8 cellular contexts compared by ENCODE assay signal in genomic region chr1:7771673-7772299, GRCh38. TPM values are rescaled to one million over a fixed set of nuclear protein-coding genes. Genes with fewer than 3 reads are reported as not detected.
DNase-seq lines count a peak whose midpoint lies in the region; ATAC-seq and TF ChIP-seq lines count a peak whose summit lies in the region.

No MANE protein-coding gene starts in this region.

- intact Hi-C loops in CD8-positive, alpha-beta T cell (cut with DNase I, micrococcal nuclease) = loop anchor here (1.0 kb wide), 2 partner anchors 12 to 67 kb away; no protein-coding TSS in a partner anchor
- intact Hi-C loops in testis (cut with DNase I; ENCODE audit: low total_unique reads) = no loop called here

- no peak for TF ChIP-seq POLR2A in testis (IDR thresholded peaks at IDR 0.05)

- H3K4me3 Mint-ChIP-seq in CD8-positive, alpha-beta T cell = peak overlapping the region; percentile 88
- H3K4me3 Mint-ChIP-seq in HFFc6 = peak overlapping the region; percentile 94
- peak overlapping the region; percentile 92 for H3K4me3 Mint-ChIP-seq in activated naive CD8-positive, alpha-beta T cell treated with anti-CD3 and anti-CD28 coated beads, Interleukin-2, amount 10 ng/mL, durations not matched to agents 7 days and 5 days

- H3K36me3 ChIP-seq in CD8-positive, alpha-beta T cell (ENCODE audit: insufficient read depth, low read length) = no peaks in the 10 kb centered on the region
- H3K36me3 ChIP-seq in kidney epithelial cell (ENCODE audit: control insufficient read depth, insufficient read depth, low read length) = no peaks in the 10 kb centered on the region
- no peaks in the 10 kb centered on the region for H3K36me3 ChIP-seq in testis (ENCODE audit: low read depth, missing control alignments)

- no peaks in the 10 kb centered on the region for H3K27me3 Mint-ChIP-seq in CD8-positive, alpha-beta T cell (ENCODE audit: low read depth)
- H3K27me3 Mint-ChIP-seq in HFFc6 (ENCODE audit: insufficient read depth) = peaks cover 2% of the 10 kb centered on the region; the same call in 1 of the 2 replicates
- peaks cover 25% of the 10 kb centered on the region for H3K27me3 Mint-ChIP-seq in activated naive CD8-positive, alpha-beta T cell treated with anti-CD3 and anti-CD28 coated beads, Interleukin-2, amount 10 ng/mL, durations not matched to agents 7 days and 5 days

- H3K27ac Mint-ChIP-seq in CD8-positive, alpha-beta T cell = peak overlapping the region; percentile 86
- H3K27ac Mint-ChIP-seq in HFFc6 = peak overlapping the region; percentile 78
- H3K27ac Mint-ChIP-seq in activated naive CD8-positive, alpha-beta T cell treated with anti-CD3 and anti-CD28 coated beads, Interleukin-2, amount 10 ng/mL, durations not matched to agents 7 days and 5 days = peak overlapping the region; percentile 81

- CTCF ChIA-PET in CD8-positive, alpha-beta T cell (lab: Charles Lee) = interaction anchor here (1.0 to 1.8 kb wide), 3 partner anchors 13 to 104 kb away, joined by 3 to 7 read pairs (median 6); no protein-coding TSS in a partner anchor

- H3K4me1 Mint-ChIP-seq in CD8-positive, alpha-beta T cell (ENCODE audit: low read depth) = peaks cover 44% of the 10 kb centered on the region
- peaks cover 26% of the 10 kb centered on the region for H3K4me1 Mint-ChIP-seq in HFFc6 (ENCODE audit: low read depth)
- H3K4me1 Mint-ChIP-seq in activated naive CD8-positive, alpha-beta T cell treated with anti-CD3 and anti-CD28 coated beads, Interleukin-2, amount 10 ng/mL, durations not matched to agents 7 days and 5 days = peaks cover 25% of the 10 kb centered on the region

- peaks cover 38% of the 10 kb centered on the region for H3K36me3 Mint-ChIP-seq in CD8-positive, alpha-beta T cell
- H3K36me3 Mint-ChIP-seq in HFFc6 (ENCODE audit: low read depth) = peaks cover 23% of the 10 kb centered on the region
- peaks cover 18% of the 10 kb centered on the region for H3K36me3 Mint-ChIP-seq in activated naive CD8-positive, alpha-beta T cell treated with anti-CD3 and anti-CD28 coated beads, Interleukin-2, amount 10 ng/mL, durations not matched to agents 7 days and 5 days

- POLR2A ChIA-PET in CD8-positive, alpha-beta T cell (lab: Charles Lee) = interaction anchor here (1.1 kb wide), 1 partner anchor 12 kb away, joined by 4 read pairs; no protein-coding TSS in a partner anchor
- POLR2A ChIA-PET in activated naive CD8-positive, alpha-beta T cell treated with anti-CD3 and anti-CD28 coated beads, Interleukin-2, amount 10 ng/mL, durations not matched to agents 7 days and 5 days (lab: Charles Lee) = interaction anchor here (1.7 kb wide), 1 partner anchor 10 kb away, joined by 5 read pairs; no protein-coding TSS in a partner anchor

- H3K9me3 Mint-ChIP-seq in CD8-positive, alpha-beta T cell = no peaks in the 10 kb centered on the region
- no peaks in the 10 kb centered on the region for H3K9me3 Mint-ChIP-seq in HFFc6
- no peaks in the 10 kb centered on the region for H3K9me3 Mint-ChIP-seq in activated naive CD8-positive, alpha-beta T cell treated with anti-CD3 and anti-CD28 coated beads, Interleukin-2, amount 10 ng/mL, durations not matched to agents 7 days and 5 days

- peaks cover 9% of the 10 kb centered on the region for H3K4me1 ChIP-seq in CD8-positive, alpha-beta T cell (ENCODE audit: insufficient read depth, low read length)
- H3K4me1 ChIP-seq in testis = peaks cover 11% of the 10 kb centered on the region

- H3K27ac ChIP-seq in CD8-positive, alpha-beta T cell (ENCODE audit: low read depth, low read length) = peak overlapping the region; percentile 74
- H3K27ac ChIP-seq in testis = peak overlapping the region; percentile 80 to 91

- DNase-seq in CD8-positive, alpha-beta T cell = no peak
- DNase-seq in HFFc6 (no peak), kidney epithelial cell (ENCODE audit: low read depth) (no peak), testis (no peak), DMS153 (lab: John Stamatoyannopoulos, UW) (no peak), NCI-H146 treated with DMSO at 0.1 percent for 48 hours (lab: John Stamatoyannopoulos, UW; ENCODE audit: unreplicated experiment) (no peak)
- no peak for DNase-seq in activated naive CD8-positive, alpha-beta T cell treated with anti-CD3 and anti-CD28 coated beads, Interleukin-2, amount 10 ng/mL, durations not matched to agents 7 days and 5 days

- no peaks in the 10 kb centered on the region for H3K9me3 ChIP-seq in CD8-positive, alpha-beta T cell (ENCODE audit: low read length)
- no peaks in the 10 kb centered on the region for H3K9me3 ChIP-seq in testis

- TF ChIP-seq CTCF in CD8-positive, alpha-beta T cell (IDR thresholded peaks at IDR 0.05) = no peak
- no peak for TF ChIP-seq CTCF in HFFc6 (IDR thresholded peaks at IDR 0.05)
- no peak for TF ChIP-seq CTCF in kidney epithelial cell (IDR thresholded peaks at IDR 0.05; ENCODE audit: insufficient read depth, low read length, poor library complexity, severe bottlenecking)
- no peak for TF ChIP-seq CTCF in testis (IDR thresholded peaks at IDR 0.05)

- ATAC-seq in CD8-positive, alpha-beta T cell = no peak
- ATAC-seq in activated naive CD8-positive, alpha-beta T cell treated with anti-CD3 and anti-CD28 coated beads, Interleukin-2, amount 10 ng/mL, durations not matched to agents 7 days and 5 days (ENCODE audit: low read depth) = no peak
- no peak for ATAC-seq in GM18858 (IDR thresholded peaks at IDR 0.05; ENCODE audit: unreplicated experiment)

- no peaks in the 10 kb centered on the region for H3K27me3 ChIP-seq in CD8-positive, alpha-beta T cell (ENCODE audit: insufficient read depth, low read length)
- H3K27me3 ChIP-seq in kidney epithelial cell (ENCODE audit: control insufficient read depth, insufficient read depth, low read length) (no peaks in the 10 kb centered on the region), testis (no peaks in the 10 kb centered on the region)

- H3K4me3 ChIP-seq in CD8-positive, alpha-beta T cell (ENCODE audit: low read depth, low read length) = peak overlapping the region; percentile 68
- H3K4me3 ChIP-seq in kidney epithelial cell (ENCODE audit: low read depth, low read length) = peak overlapping the region; percentile 96
- H3K4me3 ChIP-seq in testis = peak overlapping the region; percentile 86 to 96

- WGBS in testis, 2 donors = 5 to 9% methylated on average over 14 to 22 of the region's 24 CpGs

RNA-seq across cellular contexts. Expression of gene VAMP3, which starts 0.7 kb away (rescaled TPM):
- 10 to 100 TPM; 76.2 to 88.1 TPM for total RNA-seq in CD8-positive, alpha-beta T cell
- 100 to 1,000 TPM; 138 to 179 (median 163) TPM for total RNA-seq in HFFc6 (2021; fragmentation: NEBNext Ultra II Directional; extraction: Animal tissue kit (Norgen Biotek cat#: 25700))
- 10 to 100 TPM; 44.7 to 51.3 TPM for total RNA-seq in activated naive CD8-positive, alpha-beta T cell treated with anti-CD3 and anti-CD28 coated beads, Interleukin-2, amount 10 ng/mL, durations not matched to agents 7 days and 5 days
- 133 TPM in 2 replicates for total RNA-seq in kidney epithelial cell
- 10 to 100 TPM; 77.3 to 99.5 TPM for total RNA-seq in testis
- 95.5 TPM for polyA plus RNA-seq in testis (ENCODE audit: insufficient read depth, low read depth, low replicate concordance)

RNA-seq across cellular contexts. Expression of gene PER3, which starts 12.3 kb away (rescaled TPM):
- 10 to 100 TPM in 1 of 2 experiments, 1 to 10 TPM in 1; 8.7 to 10.2 TPM for total RNA-seq in CD8-positive, alpha-beta T cell
- 1 to 10 TPM; 5.7 to 8.1 (median 7.7) TPM for total RNA-seq in HFFc6 (2021; fragmentation: NEBNext Ultra II Directional; extraction: Animal tissue kit (Norgen Biotek cat#: 25700))
- 1 to 10 TPM; 3.3 to 3.6 TPM for total RNA-seq in activated naive CD8-positive, alpha-beta T cell treated with anti-CD3 and anti-CD28 coated beads, Interleukin-2, amount 10 ng/mL, durations not matched to agents 7 days and 5 days
- 2.9 and 3.8 TPM in 2 replicates for total RNA-seq in kidney epithelial cell
- total RNA-seq in testis = 10 to 100 TPM; 32.7 to 40.8 TPM
- polyA plus RNA-seq in testis (ENCODE audit: insufficient read depth, low read depth, low replicate concordance) = 15.4 TPM
